1 cellular context compared by ENCODE assay signal in the genomic region with DNA sequence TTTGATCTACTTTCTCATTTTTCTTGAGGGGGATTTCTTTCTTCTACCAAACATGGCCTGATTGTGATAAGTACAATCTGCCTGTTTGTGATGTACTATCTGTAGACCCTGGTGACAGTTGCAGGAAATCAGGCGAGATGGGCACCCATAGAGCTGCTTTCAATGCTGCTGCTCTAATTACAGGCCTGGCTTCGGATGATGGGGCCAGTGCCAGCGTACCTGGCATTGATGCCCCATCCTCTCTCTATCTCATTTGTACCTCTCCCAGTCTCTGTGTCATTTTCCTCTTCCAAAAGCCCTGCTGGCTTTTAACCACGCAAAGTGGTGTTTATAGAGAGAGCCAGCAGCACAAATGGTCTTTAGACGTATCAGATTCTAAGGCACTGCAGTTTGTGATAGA.
TF ChIP-seq lines count a peak whose summit lies in the region.

No MANE protein-coding gene starts in this region.

TF ChIP-seq in GM23338, 12 proteins besides CTCF, POLR2A, EP300 and RAD21 (continued from another document):
- no peak for TF ChIP-seq ZNF462 (CRISPR knock-in tag; IDR thresholded peaks at IDR 0.05)
